19 cellular contexts compared by ENCODE assay signal in the genomic region with DNA sequence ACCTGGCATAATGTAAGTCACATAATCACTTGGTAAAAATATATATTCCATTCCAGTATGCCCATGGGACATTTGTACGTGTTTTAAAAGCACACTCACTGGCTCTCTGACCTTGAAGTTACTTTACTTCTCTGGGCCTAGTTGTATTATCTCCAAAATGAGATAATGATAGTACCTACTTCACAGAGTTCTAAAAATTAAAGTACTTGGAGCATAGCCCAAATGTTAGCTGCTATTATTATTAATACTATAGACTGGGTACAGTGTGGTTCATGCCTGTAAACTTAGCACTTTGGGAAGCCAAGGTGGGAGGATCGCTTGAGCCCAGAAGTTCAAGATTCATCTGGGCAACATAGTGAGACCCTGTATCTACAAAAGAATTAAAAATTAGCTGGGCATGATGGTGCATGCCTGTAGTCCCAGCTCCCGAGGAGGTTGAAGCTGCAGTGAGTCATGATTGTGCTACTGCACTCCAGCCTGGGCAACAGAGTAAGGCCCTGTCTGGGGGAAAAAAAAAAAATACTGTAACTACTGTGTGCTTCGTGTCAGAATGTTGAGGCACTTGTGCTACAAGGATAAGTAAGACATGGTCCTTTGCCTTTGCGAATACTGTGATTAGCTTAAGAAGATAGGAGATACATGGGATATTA. TPM values are rescaled to one million over a fixed set of nuclear protein-coding genes. Genes with fewer than 3 reads are reported as not detected.
"Had no signal": no experiment of that assay in that cellular context is flagged by ENCODE, and none has a peak within 500 bp of the region (broad histone marks: within the 10 kb centered on the region; RNA-seq: fewer than 3 reads in every experiment).

No MANE protein-coding gene starts in this region.

- ATAC-seq: activated CD4-positive, CD25-positive, alpha-beta regulatory T cell treated with anti-CD3 and anti-CD28 coated beads, Interleukin-2, amount 50 U/mL, for 24 hours; activated CD8-positive, alpha-beta T cell treated with anti-CD3 and anti-CD28 coated beads for 36 hours; activated T-cell treated with anti-CD3 and anti-CD28 coated beads, Interleukin-2, amount 50 U/mL, for 72 hours had no signal

- H3K4me3 ChIP-seq: Peyer's patch had no signal

- H3K27me3 ChIP-seq: Peyer's patch had no signal

- H3K9me3 ChIP-seq: Peyer's patch had no signal

- H3K36me3 ChIP-seq: Peyer's patch had no signal

- H3K27ac ChIP-seq: Peyer's patch, RWPE1 had no signal

- H3K4me1 ChIP-seq: Peyer's patch had no signal

- DNase-seq: activated CD4-positive, alpha-beta T cell treated with anti-CD3 and anti-CD28 coated beads for 4 hours; activated CD8-positive, alpha-beta memory T cell treated with anti-CD3 and anti-CD28 coated beads, Interleukin-2, amount 50 U/mL, for 4 hours; activated CD8-positive, alpha-beta T cell treated with anti-CD3 and anti-CD28 coated beads for 36 hours; activated gamma-delta T cell treated with Interleukin-2 at 50 U/mL for 16 hours; activated naive CD4-positive, alpha-beta T cell treated with anti-CD3 and anti-CD28 coated beads, Interleukin-2, amount 10 ng/mL, durations not matched to agents 7 days and 5 days; activated naive CD8-positive, alpha-beta T cell treated with anti-CD3 and anti-CD28 coated beads for 36 hours; activated T-cell treated with anti-CD3 and anti-CD28 coated beads, Interleukin-2, amount 50 U/mL, for 72 hours; Kasumi-1; KBM-7; NCI-H1092; NCI-H1930; NCI-H510A treated with DMSO at 0.1 percent for 48 hours; NCI-H69; NK-92 treated with Interleukin-12 subunit alpha and Interleukin-12 subunit beta, amount 100 ng/mL, for 24 hours; Peyer's patch; SHP77 treated with DMSO at 0.1 percent for 48 hours had no signal

RNA-seq across cellular contexts. Expression of a gene that starts 45.7 kb away (rescaled TPM):
- total RNA-seq: activated CD8-positive, alpha-beta T cell treated with anti-CD3 and anti-CD28 coated beads for 36 hours; activated naive CD8-positive, alpha-beta T cell treated with anti-CD3 and anti-CD28 coated beads for 36 hours; activated T-cell treated with anti-CD3 and anti-CD28 coated beads, Interleukin-2, amount 50 U/mL, for 72 hours; activated T-helper 2 cell treated with anti-CD3 and anti-CD28 coated beads, Interferon-gamma antibody, Interleukin-2, Interleukin-4, amounts not matched to agents 10 μg/mL and 5 μg/mL and 100 μg/mL, durations not matched to agents 14 hours and 24 hours and 36 hours had no signal
